8 cellular contexts compared by ENCODE assay signal in the genomic region with DNA sequence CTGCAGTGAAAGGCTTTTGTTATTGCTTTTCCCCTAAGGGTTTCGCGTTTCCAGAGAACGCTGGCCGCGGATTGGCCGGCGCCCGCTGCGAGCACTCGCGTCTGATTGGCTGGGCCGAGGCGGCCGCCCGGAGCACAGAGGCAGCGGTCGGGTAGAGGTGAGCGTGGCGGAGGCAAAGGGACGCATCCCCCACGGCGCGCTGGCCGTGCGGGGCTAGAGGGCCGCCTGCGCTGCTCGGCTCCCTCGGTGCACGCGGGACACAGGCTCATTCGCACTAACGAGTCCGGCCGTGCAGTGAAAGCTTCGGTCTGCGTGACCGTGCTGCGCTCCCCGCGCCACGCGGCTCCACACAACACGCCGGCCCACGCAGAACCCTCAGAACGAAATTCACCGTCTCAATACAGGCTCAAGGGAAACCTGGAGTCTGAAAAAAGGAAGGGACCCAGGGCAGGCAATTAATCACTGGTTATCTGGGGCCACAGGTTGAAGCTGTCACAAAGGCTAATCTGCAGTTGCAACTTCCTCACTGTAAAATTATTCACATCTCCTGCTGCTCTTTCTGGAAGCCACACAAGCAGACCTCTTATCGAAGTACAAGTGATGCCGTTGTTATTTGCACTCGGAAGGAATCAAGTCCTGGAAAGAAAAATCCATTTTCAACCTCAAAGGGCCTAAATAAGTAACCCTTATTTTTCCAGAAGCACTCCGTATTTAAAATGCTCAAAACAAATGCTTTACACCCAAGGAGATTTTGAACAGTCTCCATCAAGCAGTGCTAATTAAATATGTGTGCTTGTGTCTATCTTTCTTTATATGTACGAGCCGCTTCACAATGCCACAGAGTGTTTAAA.
DNase-seq lines count a peak whose midpoint lies in the region; ATAC-seq and TF ChIP-seq lines count a peak whose summit lies in the region.

No MANE protein-coding gene starts in this region.

- H3K9me3 ChIP-seq in ovary = no peaks in the 10 kb centered on the region

- H3K36me3 ChIP-seq in ovary = no peaks in the 10 kb centered on the region

- intact Hi-C loops in left ventricle myocardium superior (cut with micrococcal nuclease) (loop anchor here (5.0 kb wide), 1 partner anchor 95 kb away; a partner anchor contains a TSS), ovary (cut with DNase I) (loop anchor here in 1 of 4 donors (10.0 kb wide), 1 partner anchor 93 kb away; a partner anchor contains a TSS)

- peaks cover 8% of the 10 kb centered on the region for H3K4me1 ChIP-seq in ovary (ENCODE audit: insufficient read depth)

- no peak for TF ChIP-seq EP300 in ovary (IDR thresholded peaks at IDR 0.05)

- no peak for TF ChIP-seq POLR2A in ovary (IDR thresholded peaks at IDR 0.05)

- ATAC-seq in GM19023 (IDR thresholded peaks at IDR 0.05; ENCODE audit: unreplicated experiment) = peak; percentile 38
- peak; percentile 19 for ATAC-seq in HG03460 (IDR thresholded peaks at IDR 0.05; ENCODE audit: unreplicated experiment)
- peak; percentile 90 for ATAC-seq in left ventricle myocardium superior

- H3K27ac ChIP-seq in ovary = peak overlapping the region in 1 of 2 donors; percentile 61

- DNase-seq in CD1c-positive myeloid dendritic cell (ENCODE audit: extremely low spot score) (peak; percentile 64), NCI-H82 (lab: John Stamatoyannopoulos, UW) (peak; percentile 81), amygdala (lab: John Stamatoyannopoulos, UW) (peak; percentile 27 to 90 (median 76)), left ventricle myocardium superior (peak; percentile 92), ovary (peak; percentile 81 to 89 (median 84)), NCI-H1930 (lab: John Stamatoyannopoulos, UW) (no peak)

- no peaks in the 10 kb centered on the region for H3K27me3 ChIP-seq in ovary

- H3K4me3 ChIP-seq in ovary = peak overlapping the region; percentile 53

- 3 to 5% (median 4%) methylated on average over 46 to 54 of the region's 54 CpGs for WGBS in ovary, 3 donors

- TF ChIP-seq CTCF in ovary (IDR thresholded peaks at IDR 0.05) = no peak

Comparison
In these comparisons a context has a peak if more than half of its experiments do, and no peak if none do; other contexts are left out.
1. DNase-seq: peak in CD1c-positive myeloid dendritic cell (single experiment), NCI-H82 (single experiment), amygdala (56 of 56), left ventricle myocardium superior (single experiment) and ovary (5 of 5); none in NCI-H1930 (0 of 2).
2. ATAC-seq: peak in every context shown above with its lines; median percentile 90 in left ventricle myocardium superior; 38 in GM19023; 19 in HG03460.